21 cellular contexts compared by ENCODE assay signal in genomic region chr10:132728321-132728720, GRCh38. TPM values are rescaled to one million over a fixed set of nuclear protein-coding genes. Genes with fewer than 3 reads are reported as not detected.
DNase-seq lines count a peak whose midpoint lies in the region; ATAC-seq and TF ChIP-seq lines count a peak whose summit lies in the region.
"Had no signal": no experiment of that assay in that cellular context is flagged by ENCODE, and none has a peak within 500 bp of the region (broad histone marks: within the 10 kb centered on the region; RNA-seq: fewer than 3 reads in every experiment).

No MANE protein-coding gene starts in this region.

- no peaks in the 10 kb centered on the region; the same call in 1 of the 2 replicates for H3K36me3 ChIP-seq in H7 (replicated peaks; ENCODE audit: control insufficient read depth, insufficient read depth, low read length)
- H3K36me3 ChIP-seq in tibial artery = peaks cover 25 to 95% (median 48%) of the 10 kb centered on the region in 3 donors
- H3K36me3 ChIP-seq: HAP-1 had no signal

- no peak for ATAC-seq in Right ventricle myocardium inferior
- ATAC-seq in HG02642 (IDR thresholded peaks at IDR 0.05; ENCODE audit: poor library complexity, unreplicated experiment) = no peak
- no peak for ATAC-seq in HG03045 (IDR thresholded peaks at IDR 0.05; ENCODE audit: unreplicated experiment)
- ATAC-seq: GM23338 had no signal

- H3K27me3 ChIP-seq in H7 (ENCODE audit: control insufficient read depth, insufficient read depth, low read length) (no peaks in the 10 kb centered on the region), tibial artery (no peaks in the 10 kb centered on the region)

- intact Hi-C loops in Right ventricle myocardium inferior (cut with DNase I) = no loop called here
- intact Hi-C loops in cardiac septum (cut with DNase I) = no loop called here
- intact Hi-C loops in tibial artery (cut with DNase I; ENCODE audit: low total_unique reads) = no loop called here

- no peak overlapping the region for H3K27ac ChIP-seq in tibial artery

- TF ChIP-seq CTCF in tibial artery (IDR thresholded peaks at IDR 0.05) = no peak

- H3K9me3 ChIP-seq in tibial artery = no peaks in the 10 kb centered on the region
- H3K9me3 ChIP-seq: HAP-1 had no signal

- DNase-seq in Right ventricle myocardium inferior (ENCODE audit: missing footprints) = peak; percentile 37
- no peak for DNase-seq in cardiac septum (ENCODE audit: low spot score)
- DNase-seq in DMS153 (lab: John Stamatoyannopoulos, UW) = peak; percentile 81
- DNase-seq in H7 = peak; percentile 69
- DNase-seq in tibial artery = no peak
- DNase-seq: C1 segment of cervical spinal cord; Calu3; CD4-positive, alpha-beta memory T cell; COR-L47; DMS79; EL; GF-D8 had no signal

- H3K4me1 ChIP-seq in tibial artery = no peaks in the 10 kb centered on the region
- H3K4me1 ChIP-seq: HAP-1 had no signal

- H3K4me3 ChIP-seq in H7 (ENCODE audit: insufficient read depth, low read depth, low read length) (no peak overlapping the region), tibial artery (no peak overlapping the region)
- H3K4me3 ChIP-seq: GM23338, HAP-1 had no signal

RNA-seq across cellular contexts. Expression of gene NKX6-2, which starts 57.6 kb away (rescaled TPM):
- not detected for total RNA-seq in Right ventricle myocardium inferior
- total RNA-seq in cardiac septum = not detected
- total RNA-seq in H7 (2014; rRNA removed; shearing (Covaris generic)) = 0.26 and 0.38 TPM in 2 replicates
- total RNA-seq: A172; A673; B cell; Calu3; CD4-positive, alpha-beta memory T cell; G401; H4 had no signal

Comparison
In these comparisons a context has a peak if more than half of its experiments do, and no peak if none do; other contexts are left out.
1. DNase-seq: peak in Right ventricle myocardium inferior (single experiment), DMS153 (single experiment) and H7 (single experiment); none in cardiac septum (single experiment) and tibial artery (0 of 2).